8 cellular contexts compared by ENCODE assay signal in the genomic region with DNA sequence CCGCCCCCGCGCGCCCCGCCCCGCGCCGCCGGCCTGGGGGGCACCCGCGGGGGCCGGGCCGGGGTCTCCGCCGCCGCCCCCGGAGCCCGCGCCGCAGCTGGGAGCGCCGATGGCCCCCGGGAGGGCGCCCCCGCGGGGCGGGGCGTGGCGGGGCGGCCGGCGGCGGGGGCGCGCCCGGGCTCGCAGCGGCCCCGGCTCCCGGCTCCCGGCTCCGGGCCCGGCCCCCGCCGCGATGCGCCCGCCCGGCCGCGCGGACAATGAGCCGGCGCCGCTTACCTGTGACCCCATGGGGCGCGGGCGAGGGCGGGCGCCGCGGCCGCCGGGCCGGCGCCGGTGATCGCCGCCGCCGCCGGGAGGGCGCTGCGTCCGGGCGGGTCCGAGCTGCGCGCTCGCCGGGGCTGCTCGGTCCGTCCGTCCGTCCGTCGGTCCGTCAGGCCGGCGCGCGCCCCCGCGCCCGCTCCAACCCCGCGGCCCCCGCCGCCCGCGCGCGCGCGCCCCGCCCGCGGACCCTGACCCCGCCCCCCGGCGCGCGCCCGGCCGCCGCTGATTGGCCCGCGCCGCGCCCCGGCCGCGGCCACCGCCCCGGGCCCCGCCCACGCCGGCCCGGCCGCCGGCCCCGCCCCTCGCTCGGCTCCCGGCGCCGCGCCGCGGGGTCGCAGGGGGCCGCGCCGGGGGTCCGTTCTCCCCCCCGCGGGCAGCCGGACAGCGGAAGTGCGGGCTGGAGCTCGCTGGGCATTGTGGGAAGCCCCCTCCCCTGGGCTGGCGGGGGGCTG.
DNase-seq lines count a peak whose midpoint lies in the region; ATAC-seq and TF ChIP-seq lines count a peak whose summit lies in the region.

A gene with protein sequence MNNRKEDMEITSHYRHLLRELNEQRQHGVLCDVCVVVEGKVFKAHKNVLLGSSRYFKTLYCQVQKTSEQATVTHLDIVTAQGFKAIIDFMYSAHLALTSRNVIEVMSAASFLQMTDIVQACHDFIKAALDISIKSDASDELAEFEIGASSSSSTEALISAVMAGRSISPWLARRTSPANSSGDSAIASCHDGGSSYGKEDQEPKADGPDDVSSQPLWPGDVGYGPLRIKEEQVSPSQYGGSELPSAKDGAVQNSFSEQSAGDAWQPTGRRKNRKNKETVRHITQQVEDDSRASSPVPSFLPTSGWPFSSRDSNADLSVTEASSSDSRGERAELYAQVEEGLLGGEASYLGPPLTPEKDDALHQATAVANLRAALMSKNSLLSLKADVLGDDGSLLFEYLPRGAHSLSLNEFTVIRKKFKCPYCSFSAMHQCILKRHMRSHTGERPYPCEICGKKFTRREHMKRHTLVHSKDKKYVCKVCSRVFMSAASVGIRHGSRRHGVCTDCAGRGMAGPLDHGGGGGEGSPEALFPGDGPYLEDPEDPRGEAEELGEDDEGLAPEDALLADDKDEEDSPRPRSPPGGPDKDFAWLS (minus strand): TSS at position 444 of the 773 bp plus-strand sequence. CDS start 40,507 bp downstream, outside the sequence.

- TF ChIP-seq CTCF in WI38 (IDR thresholded peaks at IDR 0.05; ENCODE audit: low read depth, low read length) (no peak), foreskin fibroblast (IDR thresholded peaks at IDR 0.05; ENCODE audit: low read depth, low read length) (no peak), nephron progenitor cell (IDR thresholded peaks at IDR 0.05) (no peak)

- H3K4me3 Mint-ChIP-seq in nephron progenitor cell = peak within 1 kb of the TSS; percentile 96

- no peaks in the 10 kb centered on the region for H3K9me3 Mint-ChIP-seq in nephron progenitor cell

- peak; percentile 25 for DNase-seq in activated naive CD4-positive, alpha-beta T cell treated with Interleukin-2 at 50 U/mL for 16 hours
- no peak for DNase-seq in activated naive CD4-positive, alpha-beta T cell treated with anti-CD3 and anti-CD28 coated beads, Interleukin-2, amount 50 U/mL, for 16 hours
- DNase-seq in foreskin fibroblast (peak; percentile 45 to 79), nephron progenitor cell (peak; percentile 82), NCI-H526 treated with DMSO at 0.1 percent for 48 hours (lab: John Stamatoyannopoulos, UW) (no peak)
- DNase-seq in central memory CD4-positive, alpha-beta T cell = no peak

- peak; percentile 49 for ATAC-seq in HG03520 (IDR thresholded peaks at IDR 0.05; ENCODE audit: unreplicated experiment)

- H3K4me1 Mint-ChIP-seq in nephron progenitor cell = peaks cover 62% of the 10 kb centered on the region

- peaks cover 16% of the 10 kb centered on the region for H3K27me3 Mint-ChIP-seq in nephron progenitor cell (ENCODE audit: low read depth, poor library complexity)

- H3K4me3 ChIP-seq in WI38 (ENCODE audit: low read depth, low read length) (peak within 1 kb of the TSS; percentile 63), foreskin fibroblast (ENCODE audit: low read depth in 1 of 2, low read length in 2 of 2) (peak within 1 kb of the TSS; percentile 43 to 55)

- H3K27ac Mint-ChIP-seq in nephron progenitor cell = no peak within 1 kb of the TSS

- H3K36me3 Mint-ChIP-seq in nephron progenitor cell (ENCODE audit: low read depth) = peaks cover 2% of the 10 kb centered on the region

Comparison
In these comparisons a context has a peak if more than half of its experiments do, and no peak if none do; other contexts are left out.
1. DNase-seq: peak in activated naive CD4-positive, alpha-beta T cell treated with Interleukin-2 at 50 U/mL for 16 hours (single experiment), foreskin fibroblast (2 of 2) and nephron progenitor cell (single experiment); none in activated naive CD4-positive, alpha-beta T cell treated with anti-CD3 and anti-CD28 coated beads, Interleukin-2, amount 50 U/mL, for 16 hours (single experiment), NCI-H526 treated with DMSO at 0.1 percent for 48 hours (single experiment) and central memory CD4-positive, alpha-beta T cell (single experiment).